In genomic region chr22:30267382-30268302, GRCh38 we compare ENCODE assay signal across 7 cellular contexts.
DNase-seq lines count a peak whose midpoint lies in the region; ATAC-seq lines count a peak whose summit lies in the region.

No MANE protein-coding gene starts in this region.

- H3K36me3 Mint-ChIP-seq in dendritic cell treated with granulocyte-macrophage colony-stimulating factor and Interleukin-4, amounts not matched to agents 40 ng/mL and 50 ng/mL, for 4 days (ENCODE audit: low read depth): peaks cover 20% of the 10 kb centered on the region
- peaks cover 17% of the 10 kb centered on the region for H3K36me3 Mint-ChIP-seq in stimulated activated memory B cell treated with anti-CD40 and anti-IgM and Interleukin-4, amounts not matched to agents 10 μg/mL and 1 μg/mL and 100 μg/mL, for 72 hours

- no peak for ATAC-seq in stimulated activated memory B cell treated with anti-CD40 and anti-IgM and Interleukin-4, amounts not matched to agents 10 μg/mL and 1 μg/mL and 100 μg/mL, for 72 hours

- H3K4me1 Mint-ChIP-seq in dendritic cell treated with granulocyte-macrophage colony-stimulating factor and Interleukin-4, amounts not matched to agents 40 ng/mL and 50 ng/mL, for 4 days (ENCODE audit: low read depth): peaks cover 93% of the 10 kb centered on the region
- H3K4me1 Mint-ChIP-seq in stimulated activated memory B cell treated with anti-CD40 and anti-IgM and Interleukin-4, amounts not matched to agents 10 μg/mL and 1 μg/mL and 100 μg/mL, for 72 hours: peaks cover 49% of the 10 kb centered on the region

- peak; percentile 76 for DNase-seq in KBM-7
- peak; percentile 37 for DNase-seq in UCSD-AML1 (lab: John Stamatoyannopoulos, UW; ENCODE audit: unreplicated experiment)
- no peak for DNase-seq in cerebellar nuclear complex (lab: John Stamatoyannopoulos, UW)
- DNase-seq in NCI-H526 (lab: John Stamatoyannopoulos, UW): no peak
- DNase-seq in NCI-H1417 treated with DMSO at 0.1 percent for 48 hours (lab: John Stamatoyannopoulos, UW): no peak

- peak overlapping the region; percentile 83 for H3K27ac Mint-ChIP-seq in dendritic cell treated with granulocyte-macrophage colony-stimulating factor and Interleukin-4, amounts not matched to agents 40 ng/mL and 50 ng/mL, for 4 days
- peak overlapping the region; percentile 90 for H3K27ac Mint-ChIP-seq in stimulated activated memory B cell treated with anti-CD40 and anti-IgM and Interleukin-4, amounts not matched to agents 10 μg/mL and 1 μg/mL and 100 μg/mL, for 72 hours

- intact Hi-C loops in dendritic cell treated with granulocyte-macrophage colony-stimulating factor and Interleukin-4, amounts not matched to agents 40 ng/mL and 50 ng/mL, for 4 days (cut with micrococcal nuclease): no loop called here

- no peaks in the 10 kb centered on the region for H3K9me3 Mint-ChIP-seq in dendritic cell treated with granulocyte-macrophage colony-stimulating factor and Interleukin-4, amounts not matched to agents 40 ng/mL and 50 ng/mL, for 4 days
- no peaks in the 10 kb centered on the region for H3K9me3 Mint-ChIP-seq in stimulated activated memory B cell treated with anti-CD40 and anti-IgM and Interleukin-4, amounts not matched to agents 10 μg/mL and 1 μg/mL and 100 μg/mL, for 72 hours

- in situ Hi-C loops in KBM-7 (cut with MboI; ENCODE audit: low pct_unique_long_range_greater_than_20kb, low sequenced_read_pairs): no loop called here

- peak overlapping the region; percentile 83 for H3K4me3 Mint-ChIP-seq in dendritic cell treated with granulocyte-macrophage colony-stimulating factor and Interleukin-4, amounts not matched to agents 40 ng/mL and 50 ng/mL, for 4 days
- H3K4me3 Mint-ChIP-seq in stimulated activated memory B cell treated with anti-CD40 and anti-IgM and Interleukin-4, amounts not matched to agents 10 μg/mL and 1 μg/mL and 100 μg/mL, for 72 hours: peak overlapping the region; percentile 86

- peaks cover 2% of the 10 kb centered on the region for H3K27me3 Mint-ChIP-seq in dendritic cell treated with granulocyte-macrophage colony-stimulating factor and Interleukin-4, amounts not matched to agents 40 ng/mL and 50 ng/mL, for 4 days
- H3K27me3 Mint-ChIP-seq in stimulated activated memory B cell treated with anti-CD40 and anti-IgM and Interleukin-4, amounts not matched to agents 10 μg/mL and 1 μg/mL and 100 μg/mL, for 72 hours: no peaks in the 10 kb centered on the region

Comparison
In these comparisons a context has a peak if more than half of its experiments do, and no peak if none do; other contexts are left out.
1. DNase-seq: peak in KBM-7 (single experiment) and UCSD-AML1 (single experiment); none in cerebellar nuclear complex (0 of 2), NCI-H526 (0 of 2) and NCI-H1417 treated with DMSO at 0.1 percent for 48 hours (single experiment).